Comparison of ENCODE assay signal across 14 cellular contexts in genomic region chr20:61736001-61736635, GRCh38.
A peak's percentile ranks its signal among the peaks of the same experiment; 100 is the strongest.
DNase-seq lines count a peak whose midpoint lies in the region; FAIRE-seq and TF ChIP-seq lines count a peak whose summit lies in the region.
"Had no signal": no experiment of that assay in that cellular context is flagged by ENCODE, and none has a peak within 500 bp of the region (broad histone marks: within the 10 kb centered on the region; RNA-seq: fewer than 3 reads in every experiment).

No MANE protein-coding gene starts in this region.

- H3K27ac ChIP-seq in BLaER1 treated with 17β-estradiol and CSF1 and Interleukin-3, amounts not matched to agents 10 nM and 100 nM = no peak overlapping the region
- no peak overlapping the region for H3K27ac ChIP-seq in kidney (ENCODE audit: low read depth in 2 of 2, low read length in 2 of 2)
- no peak overlapping the region for H3K27ac ChIP-seq in Karpas-422 (ENCODE audit: low read length)
- H3K27ac ChIP-seq: GM23248 had no signal

- DNase-seq in HTR-8/SVneo (ENCODE audit: insufficient read length, low spot score) (no peak), kidney (peak; percentile 19), posterior vena cava (ENCODE audit: low spot score) (peak; percentile 69), Karpas-422 (no peak), H54 (ENCODE audit: insufficient read length, low spot score) (no peak)
- DNase-seq in activated CD8-positive, alpha-beta memory T cell treated with anti-CD3 and anti-CD28 coated beads for 24 hours = no peak
- DNase-seq: BE2C; CD4-positive, CD25-positive, alpha-beta regulatory T cell; DMS53; GF-D8; GM23248; H9 had no signal

- FAIRE-seq in HTR-8/SVneo (lab: Jason Lieb, UNC) (peak; percentile 80), kidney (lab: Jason Lieb, UNC) (no peak), H54 (lab: Jason Lieb, UNC) (no peak)
- FAIRE-seq: A204.1 had no signal

- H2AFZ ChIP-seq in Karpas-422 (ENCODE audit: low read length) = no peak overlapping the region
- H2AFZ ChIP-seq: GM23248 had no signal

- no peak overlapping the region for H3K9ac ChIP-seq in BLaER1 treated with 17β-estradiol and CSF1 and Interleukin-3, amounts not matched to agents 10 nM and 100 nM
- H3K9ac ChIP-seq in kidney (ENCODE audit: low read length in 2 of 2) = no peak overlapping the region
- H3K9ac ChIP-seq in Karpas-422 (ENCODE audit: low read length) = no peak overlapping the region
- H3K9ac ChIP-seq: GM23248 had no signal

- peaks cover 22 to 68% (median 52%) of the 10 kb centered on the region in 10 experiments for H3K4me1 ChIP-seq in BLaER1 treated with 17β-estradiol and CSF1 and Interleukin-3, amounts not matched to agents 10 nM and 100 nM
- H3K4me1 ChIP-seq in kidney (ENCODE audit: control insufficient read depth in 1 of 2, insufficient read depth in 1 of 2, low read depth in 1 of 2, low read length in 2 of 2) (no peaks in the 10 kb centered on the region), Karpas-422 (ENCODE audit: low read length) (peaks cover 13% of the 10 kb centered on the region)
- H3K4me1 ChIP-seq: BE2C had no signal

- no peaks in the 10 kb centered on the region for H3K9me2 ChIP-seq in Karpas-422 (replicated peaks; ENCODE audit: insufficient read depth, low read length)

- peak overlapping the region in 9 of 11 experiments; percentile 3 to 97 (median 88); a peak in 17 of 22 replicates for H3K4me2 ChIP-seq in BLaER1 treated with 17β-estradiol and CSF1 and Interleukin-3, amounts not matched to agents 10 nM and 100 nM
- no peak overlapping the region for H3K4me2 ChIP-seq in Karpas-422 (ENCODE audit: low read depth, low read length, poor library complexity, severe bottlenecking)

- TF ChIP-seq POLR2A in H54 (IDR thresholded peaks at IDR 0.05; ENCODE audit: low read depth, low read length) = no peak

- H3K27me3 ChIP-seq in BLaER1 treated with 17β-estradiol and CSF1 and Interleukin-3, amounts not matched to agents 10 nM and 100 nM = peaks cover 0 to 66% (median 22%) of the 10 kb centered on the region in 11 experiments; a peak in 13 of 22 replicates
- H3K27me3 ChIP-seq in Karpas-422 (ENCODE audit: low read length) = no peaks in the 10 kb centered on the region
- H3K27me3 ChIP-seq: BE2C had no signal

- H3K9me3 ChIP-seq in BLaER1 treated with 17β-estradiol and CSF1 and Interleukin-3, amounts not matched to agents 10 nM and 100 nM (replicated peaks in 1 of 11) = no peaks in the 10 kb centered on the region
- no peaks in the 10 kb centered on the region for H3K9me3 ChIP-seq in kidney (ENCODE audit: control insufficient read depth in 1 of 2, low read length in 2 of 2)
- no peaks in the 10 kb centered on the region for H3K9me3 ChIP-seq in Karpas-422 (ENCODE audit: low read length)
- H3K9me3 ChIP-seq: BE2C had no signal

- no peaks in the 10 kb centered on the region for H3K36me3 ChIP-seq in BLaER1 treated with 17β-estradiol and CSF1 and Interleukin-3, amounts not matched to agents 10 nM and 100 nM
- H3K36me3 ChIP-seq in kidney (ENCODE audit: control insufficient read depth in 1 of 2, insufficient read depth in 2 of 2, low read length in 2 of 2) = no peaks in the 10 kb centered on the region
- no peaks in the 10 kb centered on the region for H3K36me3 ChIP-seq in Karpas-422 (ENCODE audit: insufficient read depth, low read length)
- H3K36me3 ChIP-seq: BE2C had no signal

- TF ChIP-seq CTCF in kidney (IDR thresholded peaks at IDR 0.05; ENCODE audit: borderline replicate concordance, extremely low read depth, insufficient read depth) = no peak

- H3K4me3 ChIP-seq in BLaER1 treated with 17β-estradiol and CSF1 and Interleukin-3, amounts not matched to agents 10 nM and 100 nM = no peak overlapping the region
- H3K4me3 ChIP-seq in kidney (ENCODE audit: low read length in 2 of 2) = no peak overlapping the region
- no peak overlapping the region for H3K4me3 ChIP-seq in Karpas-422 (ENCODE audit: low read length)
- H3K4me3 ChIP-seq: GM23248 had no signal

- intact Hi-C loops in kidney (cut with DNase I) (no loop called here), posterior vena cava (cut with DNase I) (no loop called here)

- H3K79me2 ChIP-seq in Karpas-422 (ENCODE audit: low read length) = no peaks in the 10 kb centered on the region

- H4K20me1 ChIP-seq in BLaER1 treated with 17β-estradiol and CSF1 and Interleukin-3, amounts not matched to agents 10 nM and 100 nM = peaks cover 0 to 53% (median 24%) of the 10 kb centered on the region in 11 experiments; a peak in 16 of 22 replicates
- peaks cover 16% of the 10 kb centered on the region for H4K20me1 ChIP-seq in Karpas-422 (ENCODE audit: insufficient read depth, low read depth, low read length)

Comparison
In these comparisons a context has a peak if more than half of its experiments do, and no peak if none do; other contexts are left out.
1. DNase-seq: peak in kidney (single experiment) and posterior vena cava (single experiment); none in HTR-8/SVneo (single experiment), activated CD8-positive, alpha-beta memory T cell treated with anti-CD3 and anti-CD28 coated beads for 24 hours (single experiment), Karpas-422 (single experiment) and H54 (single experiment).